1 cellular context compared by ENCODE assay signal in genomic region chr6:158290040-158290439, GRCh38.
TF ChIP-seq lines count a peak whose summit lies in the region.

No MANE protein-coding gene starts in this region.

TF ChIP-seq in GM12878, 131 proteins besides CTCF, POLR2A, EP300 and RAD21 (continued from another document):
- TF ChIP-seq PRDM15 (CRISPR knock-in tag; IDR thresholded peaks at IDR 0.05) (no peak), CHD4 (IDR thresholded peaks at IDR 0.05) (no peak), ZNF622 (IDR thresholded peaks at IDR 0.05) (no peak), KDM1A (IDR thresholded peaks at IDR 0.05; ENCODE audit: borderline replicate concordance) (no peak), MTA2 (IDR thresholded peaks at IDR 0.05; ENCODE audit: low read depth) (0 out of 2 replicates have a peak, but pooled peaks have one; percentile 17), ZBTB33 (IDR thresholded peaks at IDR 0.05) (no peak), FOXM1 (IDR thresholded peaks at IDR 0.05; ENCODE audit: low read depth, low read length) (no peak), ZBED1 (IDR thresholded peaks at IDR 0.05; ENCODE audit: borderline replicate concordance) (no peak), BMI1 (IDR thresholded peaks at IDR 0.05; ENCODE audit: borderline replicate concordance) (0 out of 2 replicates have a peak, but pooled peaks have one; percentile 27), RBBP5 (conservative IDR thresholded peaks at IDR 0.05) (no peak), GABPA (IDR thresholded peaks at IDR 0.05; ENCODE audit: low read depth) (no peak), KAT2A (conservative IDR thresholded peaks at IDR 0.05; ENCODE audit: control insufficient read depth, low read depth, low read length) (no peak), ELK1 (IDR thresholded peaks at IDR 0.05; ENCODE audit: low read depth, low read length) (no peak), ZNF24 (IDR thresholded peaks at IDR 0.05) (no peak), IKZF2 (IDR thresholded peaks at IDR 0.05) (0 out of 4 replicates have a peak, but pooled peaks of 1 of the 2 experiments have one; percentile 5), SMC3 (IDR thresholded peaks at IDR 0.05; ENCODE audit: borderline replicate concordance, low read length) (no peak), NR2C1 (IDR thresholded peaks at IDR 0.05) (no peak), NKRF (conservative IDR thresholded peaks at IDR 0.05) (no peak), MEF2B (IDR thresholded peaks at IDR 0.05; ENCODE audit: partially characterized antibody, poor library complexity, severe bottlenecking) (peak; percentile 39), TCF3 (IDR thresholded peaks at IDR 0.05; ENCODE audit: borderline replicate concordance, insufficient read depth, low read depth, low read length) (0 out of 2 replicates have a peak, but pooled peaks have one; percentile 64), MXI1 (IDR thresholded peaks at IDR 0.05; ENCODE audit: low read depth, low read length) (no peak)
